19 cellular contexts compared by ENCODE assay signal in the genomic region with DNA sequence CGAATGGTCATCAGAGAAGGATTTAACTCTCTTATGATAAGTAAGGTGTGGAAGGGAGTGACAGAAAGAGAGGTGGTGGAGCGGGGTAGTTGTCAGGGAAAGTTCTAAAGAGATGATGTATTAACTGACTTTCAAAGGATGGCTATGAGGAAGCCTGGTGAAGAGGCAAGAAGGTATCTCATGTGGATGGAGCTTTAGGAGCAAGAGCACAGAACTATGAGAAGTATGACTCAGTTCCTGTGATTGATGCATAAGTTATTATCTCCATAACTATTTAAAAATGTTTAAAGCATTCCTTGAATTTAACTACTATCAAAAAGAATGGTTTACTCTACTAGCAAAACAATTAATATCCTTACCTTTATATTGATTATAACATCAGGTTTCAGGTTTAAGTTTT.
"Had no signal": no experiment of that assay in that cellular context is flagged by ENCODE, and none has a peak within 500 bp of the region (broad histone marks: within the 10 kb centered on the region; RNA-seq: fewer than 3 reads in every experiment).

No MANE protein-coding gene starts in this region.

- H3K9me3 Mint-ChIP-seq: activated B cell treated with CpG ODN at 0.5 μM for 24 hours; activated CD8-positive, alpha-beta T cell treated with anti-CD3 and anti-CD28 coated beads for 36 hours; activated naive CD4-positive, alpha-beta T cell treated with anti-CD3 and anti-CD28 coated beads, Interleukin-2, amount 50 U/mL, for 72 hours; central memory CD8-positive, alpha-beta T cell; natural killer cell; stimulated activated memory B cell treated with anti-CD40 and anti-IgM and Interleukin-4, amounts not matched to agents 10 μg/mL and 1 μg/mL and 100 μg/mL, for 72 hours had no signal

- H3K4me2 ChIP-seq: hepatocyte had no signal

- H3K36me3 ChIP-seq: neutrophil, thyroid gland had no signal

- H3K27ac Mint-ChIP-seq: activated B cell treated with CpG ODN at 0.5 μM for 24 hours; activated CD8-positive, alpha-beta T cell treated with anti-CD3 and anti-CD28 coated beads for 36 hours; activated naive CD4-positive, alpha-beta T cell treated with anti-CD3 and anti-CD28 coated beads, Interleukin-2, amount 50 U/mL, for 72 hours; natural killer cell; stimulated activated memory B cell treated with anti-CD40 and anti-IgM and Interleukin-4, amounts not matched to agents 10 μg/mL and 1 μg/mL and 100 μg/mL, for 72 hours had no signal

- H2AFZ ChIP-seq: hepatocyte had no signal

- H3K4me3 ChIP-seq: hepatocyte, thyroid gland had no signal

- H3K79me2 ChIP-seq: hepatocyte had no signal

- H3K27ac ChIP-seq: epithelial cell of prostate, hepatocyte, neutrophil, thyroid gland had no signal

- H3K36me3 Mint-ChIP-seq: activated naive CD4-positive, alpha-beta T cell treated with anti-CD3 and anti-CD28 coated beads, Interleukin-2, amount 50 U/mL, for 72 hours; natural killer cell had no signal

- H3K4me1 Mint-ChIP-seq: activated B cell treated with CpG ODN at 0.5 μM for 24 hours; central memory CD8-positive, alpha-beta T cell; natural killer cell; stimulated activated memory B cell treated with anti-CD40 and anti-IgM and Interleukin-4, amounts not matched to agents 10 μg/mL and 1 μg/mL and 100 μg/mL, for 72 hours had no signal

- H3K27me3 ChIP-seq: hepatocyte, neutrophil, thyroid gland had no signal

- H3K4me1 ChIP-seq: thyroid gland had no signal

- ATAC-seq: activated CD8-positive, alpha-beta T cell treated with anti-CD3 and anti-CD28 coated beads for 36 hours; activated naive CD4-positive, alpha-beta T cell treated with anti-CD3 and anti-CD28 coated beads, Interleukin-2, amount 50 U/mL, for 72 hours; natural killer cell; stimulated activated memory B cell treated with anti-CD40 and anti-IgM and Interleukin-4, amounts not matched to agents 10 μg/mL and 1 μg/mL and 100 μg/mL, for 72 hours had no signal

- DNase-seq: activated B cell treated with CpG ODN at 0.5 μM for 24 hours; activated CD4-positive, alpha-beta T cell treated with anti-CD3 and anti-CD28 coated beads for 48 hours; activated CD8-positive, alpha-beta T cell treated with anti-CD3 and anti-CD28 coated beads for 36 hours; activated effector memory CD4-positive, alpha-beta T cell treated with anti-CD3 and anti-CD28 coated beads, Interleukin-2, amount 50 U/mL, for 16 hours; activated T-cell treated with anti-CD3 and anti-CD28 coated beads, Interleukin-2, amount 50 U/mL, for 48 hours; amniotic stem cell; cortex of kidney; effector memory CD4-positive, alpha-beta T cell; mesendoderm; natural killer cell; retina; T-helper 2 cell; thyroid gland had no signal

- H3K9me3 ChIP-seq: neutrophil, thyroid gland had no signal

- H3K4me3 Mint-ChIP-seq: activated B cell treated with CpG ODN at 0.5 μM for 24 hours; activated CD8-positive, alpha-beta T cell treated with anti-CD3 and anti-CD28 coated beads for 36 hours; central memory CD8-positive, alpha-beta T cell; natural killer cell; stimulated activated memory B cell treated with anti-CD40 and anti-IgM and Interleukin-4, amounts not matched to agents 10 μg/mL and 1 μg/mL and 100 μg/mL, for 72 hours had no signal
